15 cellular contexts compared by ENCODE assay signal in the genomic region with DNA sequence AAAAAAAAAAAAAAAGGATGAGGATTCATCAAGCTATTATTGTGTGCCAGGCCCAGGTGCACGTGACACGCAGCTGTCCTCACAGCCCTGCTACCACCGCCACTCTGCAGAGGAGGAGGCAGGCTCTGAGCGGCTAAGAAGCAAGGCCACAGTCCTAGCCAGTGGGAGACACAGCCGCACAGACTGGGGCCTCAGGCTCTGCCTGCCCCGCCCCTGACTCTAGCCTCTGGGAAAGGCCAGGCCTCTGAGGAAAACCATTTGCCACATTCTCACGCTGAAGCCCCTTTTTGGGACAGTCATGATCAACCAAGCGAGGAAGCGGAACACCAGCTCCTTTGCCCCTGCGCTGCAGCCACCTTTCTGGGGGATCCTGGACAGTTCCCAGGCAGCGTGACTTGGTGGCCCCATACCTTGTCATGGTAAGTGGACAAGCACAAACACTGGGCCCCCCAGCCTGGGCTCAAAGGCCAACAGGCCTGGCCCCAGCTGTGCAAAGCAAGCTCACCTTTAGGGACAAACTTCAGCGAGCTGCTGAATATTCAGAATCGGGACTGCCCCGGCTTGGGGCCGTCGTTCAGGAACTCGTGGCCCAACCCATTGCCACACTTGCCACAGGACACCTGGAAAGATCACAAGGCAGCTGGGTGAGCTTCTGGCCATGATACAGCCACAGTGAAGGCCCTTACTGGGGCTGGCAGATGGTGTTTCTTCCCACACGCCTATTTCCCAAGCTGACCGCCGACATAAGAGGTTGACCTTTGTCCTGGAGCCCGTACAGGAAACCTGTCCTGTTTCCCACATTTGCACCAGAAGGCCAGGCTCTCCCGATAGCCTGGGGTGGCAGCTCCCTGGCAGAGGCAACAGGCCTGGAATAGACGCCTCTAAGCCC. TPM values are rescaled to one million over a fixed set of nuclear protein-coding genes. Genes with fewer than 3 reads are reported as not detected.
DNase-seq lines count a peak whose midpoint lies in the region; ATAC-seq and TF ChIP-seq lines count a peak whose summit lies in the region.
"Had no signal": no experiment of that assay in that cellular context is flagged by ENCODE, and none has a peak within 500 bp of the region (broad histone marks: within the 10 kb centered on the region; RNA-seq: fewer than 3 reads in every experiment).

No MANE protein-coding gene starts in this region.

- in situ Hi-C loops in transverse colon (cut with MboI; ENCODE audit: low pct_ligation_motif_present in 1 of 4, low pct_unique_long_range_greater_than_20kb in 1 of 4, low sequenced_read_pairs in 3 of 4) = no loop called here

- no peak for TF ChIP-seq CTCF in heart left ventricle (IDR thresholded peaks at IDR 0.05)
- no peak for TF ChIP-seq CTCF in right lobe of liver (IDR thresholded peaks at IDR 0.05)
- no peak for TF ChIP-seq CTCF in transverse colon (IDR thresholded peaks at IDR 0.05)

- H3K9me3 ChIP-seq in heart left ventricle (no peaks in the 10 kb centered on the region), right lobe of liver (no peaks in the 10 kb centered on the region), transverse colon (no peaks in the 10 kb centered on the region)
- H3K9me3 ChIP-seq: A549 had no signal

- ATAC-seq in Right ventricle myocardium inferior (no peak), heart left ventricle (no peak), right lobe of liver (peak; percentile 27 to 51 (median 44))

- peaks cover 0 to 35% (median 16%) of the 10 kb centered on the region in 12 donors for H3K4me1 ChIP-seq in heart left ventricle
- H3K4me1 ChIP-seq in right lobe of liver = peaks cover 0 to 48% (median 16%) of the 10 kb centered on the region in 4 donors
- peaks cover 15 to 43% (median 35%) of the 10 kb centered on the region in 4 donors for H3K4me1 ChIP-seq in transverse colon

- H3K27me3 ChIP-seq in heart left ventricle (no peaks in the 10 kb centered on the region), right lobe of liver (no peaks in the 10 kb centered on the region), transverse colon (no peaks in the 10 kb centered on the region)

- TF ChIP-seq POLR2A in heart left ventricle (IDR thresholded peaks at IDR 0.05) (no peak), right lobe of liver (IDR thresholded peaks at IDR 0.05) (peak; percentile 87), transverse colon (IDR thresholded peaks at IDR 0.05) (no peak)

- DNase-seq in Right ventricle myocardium inferior (ENCODE audit: missing footprints) (peak; percentile 59), heart left ventricle (no peak), right lobe of liver (peak; percentile 58 to 90 (median 87)), transverse colon (peak; percentile 47), pons (ENCODE audit: low spot score) (no peak)
- DNase-seq in stimulated activated CD4-positive, alpha-beta T cell treated with anti-CD3 and anti-CD28 coated beads, Interleukin-4, amount 100 ng/mL, for 1 hour = no peak
- DNase-seq: activated naive CD8-positive, alpha-beta T cell treated with anti-CD3 and anti-CD28 coated beads for 36 hours; DND-41; erythroblast had no signal

- H3K36me3 ChIP-seq in heart left ventricle (peaks cover 0 to 46% (median 39%) of the 10 kb centered on the region in 9 donors), right lobe of liver (peaks cover 0 to 41% (median 17%) of the 10 kb centered on the region in 4 donors), transverse colon (peaks cover 0 to 17% (median 4%) of the 10 kb centered on the region in 4 donors)

- TF ChIP-seq EP300 in transverse colon (IDR thresholded peaks at IDR 0.05; ENCODE audit: low read depth) = no peak

- intact Hi-C loops in Right ventricle myocardium inferior (cut with DNase I) = no loop called here
- intact Hi-C loops in heart left ventricle (cut with DNase I) = loop anchor here in 1 of 10 donors (5.0 kb wide), 1 partner anchor 158 kb away; the partner anchor contains the start of genes NUBP2 and SPSB3
- intact Hi-C loops in right lobe of liver (cut with DNase I) = no loop called here
- intact Hi-C loops in transverse colon (cut with DNase I; ENCODE audit: low total_unique reads) = no loop called here

- 89 to 93% (median 91%) methylated on average over 23 of the region's 23 CpGs for WGBS in heart left ventricle, 4 donors
- 20% methylated on average over 1 of the region's 23 CpGs for WGBS in right lobe of liver (ENCODE audit: insufficient coverage, low coverage, low lambda C conversion rate, missing lambda C conversion rate)
- 56% methylated on average over 22 of the region's 23 CpGs; no CpG with 5 or more reads in 1 of the 2 donors for WGBS in transverse colon (ENCODE audit: low coverage in 1 of 2), 2 donors

- H3K27ac ChIP-seq in heart left ventricle (no peak overlapping the region), right lobe of liver (peak overlapping the region; percentile 36 to 85 (median 73)), transverse colon (peak overlapping the region; percentile 86 to 90 (median 88))
- H3K27ac ChIP-seq: VCaP had no signal

- H3K4me3 ChIP-seq in heart left ventricle (peak overlapping the region in 1 of 12 donors; percentile 82), right lobe of liver (peak overlapping the region; percentile 75 to 83 (median 79)), transverse colon (no peak overlapping the region)
- H3K4me3 ChIP-seq: A549 had no signal

RNA-seq across cellular contexts. Expression of gene MSRB1, which starts 2.5 kb away (rescaled TPM):
- total RNA-seq in Right ventricle myocardium inferior (25.3 TPM), heart left ventricle (10 to 100 TPM; 12.4 to 49.2 (median 31.1) TPM), right lobe of liver (100 to 1,000 TPM in 3 of 6 experiments, 10 to 100 TPM in 3; 63.4 to 121 (median 98.5) TPM), transverse colon (10 to 100 TPM; 13.9 to 56.5 (median 29.3) TPM)
- polyA plus RNA-seq in heart left ventricle = 10 to 100 TPM; 48.4 to 70.2 TPM

RNA-seq across cellular contexts. Expression of gene RPL3L, which starts 14.0 kb away (rescaled TPM):
- 271 TPM for total RNA-seq in Right ventricle myocardium inferior
- total RNA-seq in heart left ventricle = 100 to 1,000 TPM; 117 to 279 (median 216) TPM
- 100 to 1,000 TPM in 1 of 2 donors, 10 to 100 TPM in 1; 86.5 to 180 TPM for polyA plus RNA-seq in heart left ventricle
- total RNA-seq in right lobe of liver = under 1 TPM in 1 of 6 experiments, not detected in 5; 0.12 TPM
- total RNA-seq in transverse colon = under 1 TPM in 1 of 4 donors, not detected in 3; 0.55 TPM
- total RNA-seq: activated naive CD8-positive, alpha-beta T cell treated with anti-CD3 and anti-CD28 coated beads for 36 hours; H4; lung microvascular endothelial cell had no signal
- polyA plus RNA-seq: A549 had no signal

RNA-seq across cellular contexts. Expression of gene NDUFB10, which starts 18.8 kb away (rescaled TPM):
- total RNA-seq in Right ventricle myocardium inferior (737 TPM), heart left ventricle (1,000 to 10,000 TPM in 2 of 9 donors, 100 to 1,000 TPM in 7; 316 to 1,519 (median 542) TPM), right lobe of liver (100 to 1,000 TPM in 2 of 6 experiments, 10 to 100 TPM in 4; 68.7 to 210 (median 81.2) TPM), transverse colon (100 to 1,000 TPM; 137 to 496 (median 250) TPM)
- 1,000 to 10,000 TPM in 1 of 2 donors, 100 to 1,000 TPM in 1; 732 to 1,618 TPM for polyA plus RNA-seq in heart left ventricle

RNA-seq across cellular contexts. Expression of gene HS3ST6, which starts 22.3 kb away (rescaled TPM):
- total RNA-seq in Right ventricle myocardium inferior = not detected
- not detected for total RNA-seq in heart left ventricle
- not detected for polyA plus RNA-seq in heart left ventricle
- total RNA-seq in right lobe of liver = not detected
- total RNA-seq in transverse colon = 1 to 10 TPM in 2 of 4 donors, under 1 TPM in 1, not detected in 1; 1.00 to 4.4 (median 1.1) TPM
- total RNA-seq: activated naive CD8-positive, alpha-beta T cell treated with anti-CD3 and anti-CD28 coated beads for 36 hours; cerebellum; H4; lung microvascular endothelial cell; osteocyte had no signal

RNA-seq across cellular contexts. Expression of gene RPS2, which starts 24.1 kb away (rescaled TPM):
- total RNA-seq in Right ventricle myocardium inferior (907 TPM), heart left ventricle (1,000 to 10,000 TPM in 4 of 9 donors, 100 to 1,000 TPM in 5; 673 to 1,554 (median 968) TPM), right lobe of liver (1,000 to 10,000 TPM in 1 of 6 experiments, 100 to 1,000 TPM in 5; 451 to 1,052 (median 541) TPM), transverse colon (1,000 to 10,000 TPM in 3 of 4 donors, 100 to 1,000 TPM in 1; 896 to 2,085 (median 1,613) TPM)
- polyA plus RNA-seq in heart left ventricle = 1,000 to 10,000 TPM; 1,419 to 2,484 TPM

Comparison
In these comparisons a context has a peak if more than half of its experiments do, and no peak if none do; other contexts are left out.
1. DNase-seq: peak in Right ventricle myocardium inferior (single experiment), right lobe of liver (3 of 3) and transverse colon (single experiment); none in heart left ventricle (0 of 5), pons (single experiment) and stimulated activated CD4-positive, alpha-beta T cell treated with anti-CD3 and anti-CD28 coated beads, Interleukin-4, amount 100 ng/mL, for 1 hour (single experiment).
2. ATAC-seq: peak in right lobe of liver (4 of 4); none in Right ventricle myocardium inferior (single experiment) and heart left ventricle (0 of 4).
3. H3K27ac ChIP-seq: peak in right lobe of liver (3 of 3) and transverse colon (4 of 4); none in heart left ventricle (0 of 12).
4. H3K4me3 ChIP-seq: peak in right lobe of liver (3 of 3); none in transverse colon (0 of 4).
5. RNA of gene RPL3L, which starts 14.0 kb away (total RNA-seq): 271 TPM in Right ventricle myocardium inferior (single experiment) and 117 to 279 TPM in heart left ventricle; 0.12 TPM in right lobe of liver and 0.55 TPM in transverse colon; every median in the first group is over 10 times any median in the second.